Comparison of ENCODE assay signal across 8 cellular contexts in the genomic region with DNA sequence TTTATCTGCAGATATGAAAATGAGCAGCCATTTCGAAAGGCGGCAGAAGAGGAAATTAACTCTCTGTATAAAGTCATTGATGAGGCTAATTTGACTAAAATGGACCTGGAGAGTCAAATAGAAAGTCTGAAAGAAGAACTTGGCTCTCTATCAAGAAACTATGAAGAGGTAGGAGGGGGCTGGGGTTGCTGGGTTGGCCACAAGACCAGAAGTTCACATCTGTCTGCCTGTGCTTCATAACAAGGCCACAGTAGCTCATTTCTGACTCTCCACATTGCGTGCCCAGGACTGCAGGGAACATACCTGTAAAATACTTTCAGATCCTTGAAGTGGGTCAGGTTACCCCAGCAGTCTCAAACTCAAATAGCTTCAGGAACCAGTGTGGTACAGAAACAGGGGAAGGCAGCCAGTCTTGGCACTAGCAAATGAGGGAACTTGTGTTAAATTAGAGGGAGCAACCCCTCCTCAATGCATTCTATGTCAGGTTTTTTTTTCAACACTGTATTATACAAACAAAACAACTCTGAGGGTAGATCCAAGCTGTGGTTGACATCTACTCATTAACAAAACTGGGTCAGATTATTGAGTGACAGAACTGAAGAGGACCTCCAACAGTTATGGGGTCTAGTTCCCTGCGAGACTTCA. TPM values are rescaled to one million over a fixed set of nuclear protein-coding genes. Genes with fewer than 3 reads are reported as not detected.
A peak's percentile ranks its signal among the peaks of the same experiment; 100 is the strongest.
DNase-seq lines count a peak whose midpoint lies in the region; ATAC-seq and TF ChIP-seq lines count a peak whose summit lies in the region.

No MANE protein-coding gene starts in this region.

- no peaks in the 10 kb centered on the region for H3K27me3 ChIP-seq in GM06990 (replicated peaks; ENCODE audit: control insufficient read depth, insufficient read depth, low read length)

- CTCF ChIA-PET in RWPE1 (lab: Yijun Ruan, JAX): interaction anchor here (0.8 kb wide), 2 partner anchors 25 to 212 kb away, joined by 4 read pairs; no protein-coding TSS in a partner anchor

- no peak overlapping the region for H3K27ac ChIP-seq in RWPE1

- H3K36me3 Mint-ChIP-seq in stimulated activated effector memory CD8-positive, alpha-beta T cell treated with anti-CD3 and anti-CD28 coated beads, Interleukin-12 subunit alpha, Interleukin-12 subunit beta, amount 100 ng/mL, for 72 hours: no peaks in the 10 kb centered on the region

- no peaks in the 10 kb centered on the region for H3K9me3 Mint-ChIP-seq in stimulated activated effector memory CD8-positive, alpha-beta T cell treated with anti-CD3 and anti-CD28 coated beads, Interleukin-12 subunit alpha, Interleukin-12 subunit beta, amount 100 ng/mL, for 72 hours

- no peak overlapping the region for H3K4me3 ChIP-seq in GM06990 (replicated peaks; ENCODE audit: low read depth, low read length)

- H3K27ac Mint-ChIP-seq in stimulated activated effector memory CD8-positive, alpha-beta T cell treated with anti-CD3 and anti-CD28 coated beads, Interleukin-12 subunit alpha, Interleukin-12 subunit beta, amount 100 ng/mL, for 72 hours: peak overlapping the region; percentile 87

- H3K4me3 Mint-ChIP-seq in stimulated activated effector memory CD8-positive, alpha-beta T cell treated with anti-CD3 and anti-CD28 coated beads, Interleukin-12 subunit alpha, Interleukin-12 subunit beta, amount 100 ng/mL, for 72 hours: peak overlapping the region; percentile 23

- ATAC-seq in GM21360 (IDR thresholded peaks at IDR 0.05; ENCODE audit: unreplicated experiment) (peak; percentile 87), HG03565 (IDR thresholded peaks at IDR 0.05; ENCODE audit: unreplicated experiment) (peak; percentile 80)
- ATAC-seq in stimulated activated effector memory CD8-positive, alpha-beta T cell treated with anti-CD3 and anti-CD28 coated beads, Interleukin-12 subunit alpha, Interleukin-12 subunit beta, amount 100 ng/mL, for 72 hours: peak; percentile 97

- POLR2A ChIA-PET in RWPE1 (lab: Yijun Ruan, JAX; ENCODE audit: low non-redundant PET): no interaction called here

- H3K36me3 ChIP-seq in GM06990 (ENCODE audit: control insufficient read depth, insufficient read depth, low read length): no peaks in the 10 kb centered on the region

- DNase-seq in GM06990 (ENCODE audit: extremely low read depth, insufficient read length) (peak; percentile 85), mesenteric fat pad (ENCODE audit: low spot score) (no peak), RWPE1 (ENCODE audit: low spot score) (no peak), COLO829 (ENCODE audit: low spot score) (no peak)
- peak; percentile 36 for DNase-seq in activated T-helper 9 cell treated with anti-CD3 and anti-CD28 coated beads, Interleukin-2, amount 50 U/mL, for 16 hours (ENCODE audit: low read depth)
- DNase-seq in stimulated activated effector memory CD8-positive, alpha-beta T cell treated with anti-CD3 and anti-CD28 coated beads, Interleukin-12 subunit alpha, Interleukin-12 subunit beta, amount 100 ng/mL, for 72 hours (ENCODE audit: low spot score in 2 of 2): peak; percentile 21 to 81

- TF ChIP-seq CTCF in GM06990 (IDR thresholded peaks at IDR 0.05; ENCODE audit: insufficient read depth, low read length, poor library complexity, severe bottlenecking) (no peak), RWPE1 (conservative IDR thresholded peaks at IDR 0.05; ENCODE audit: low read depth) (no peak)

- H3K4me1 Mint-ChIP-seq in stimulated activated effector memory CD8-positive, alpha-beta T cell treated with anti-CD3 and anti-CD28 coated beads, Interleukin-12 subunit alpha, Interleukin-12 subunit beta, amount 100 ng/mL, for 72 hours: peaks cover 40% of the 10 kb centered on the region

RNA-seq across cellular contexts. Expression of gene BFSP2, which starts 48.7 kb away (rescaled TPM):
- total RNA-seq in mesenteric fat pad: not detected

Comparison
In these comparisons a context has a peak if more than half of its experiments do, and no peak if none do; other contexts are left out.
1. DNase-seq: peak in GM06990 (single experiment), activated T-helper 9 cell treated with anti-CD3 and anti-CD28 coated beads, Interleukin-2, amount 50 U/mL, for 16 hours (single experiment) and stimulated activated effector memory CD8-positive, alpha-beta T cell treated with anti-CD3 and anti-CD28 coated beads, Interleukin-12 subunit alpha, Interleukin-12 subunit beta, amount 100 ng/mL, for 72 hours (2 of 2); none in mesenteric fat pad (single experiment), RWPE1 (single experiment) and COLO829 (single experiment).
2. Peak in every context shown above with its lines, with median percentiles within 50 percentile points of each other: ATAC-seq.